In genomic region chr5:150542933-150543445, GRCh38 we compare ENCODE assay signal across 1 cellular context.
TF ChIP-seq lines count a peak whose summit lies in the region.

No MANE protein-coding gene starts in this region.

TF ChIP-seq in HepG2, 621 proteins besides CTCF, POLR2A, EP300 and RAD21 (continued from another document and continues in another):
- TF ChIP-seq NFIB (CRISPR knock-in tag; IDR thresholded peaks at IDR 0.05; ENCODE audit: borderline replicate concordance) (no peak), ZNF549 (CRISPR knock-in tag; IDR thresholded peaks at IDR 0.05) (peak; percentile 99), ARHGAP35 (CRISPR knock-in tag; IDR thresholded peaks at IDR 0.05; ENCODE audit: borderline replicate concordance) (0 out of 2 replicates have a peak, but pooled peaks have one; percentile 61), ZNF414 (CRISPR knock-in tag; IDR thresholded peaks at IDR 0.05) (peak; percentile 99), ZNF619 (CRISPR knock-in tag; IDR thresholded peaks at IDR 0.05) (peak; percentile 88; the same call in 1 of the 2 replicates), TGIF2 (CRISPR knock-in tag; IDR thresholded peaks at IDR 0.05) (peak; percentile 100), ZNF460 (CRISPR knock-in tag; IDR thresholded peaks at IDR 0.05; ENCODE audit: borderline replicate concordance) (peak; percentile 80; the same call in 1 of the 2 replicates), DRAP1 (CRISPR knock-in tag; IDR thresholded peaks at IDR 0.05) (peak; percentile 76; the same call in 1 of the 2 replicates), CCAR2 (optimal IDR thresholded peaks at IDR 0.05; ENCODE audit: low read depth, low read length) (peak; percentile 64), ELF3 (CRISPR knock-in tag; IDR thresholded peaks at IDR 0.05) (peak; percentile 100), CBX5 (CRISPR knock-in tag; IDR thresholded peaks at IDR 0.05; ENCODE audit: borderline replicate concordance) (peak; percentile 94), ZNF468 (CRISPR knock-in tag; IDR thresholded peaks at IDR 0.05) (no peak), ZMYM3 (CRISPR knock-in tag; IDR thresholded peaks at IDR 0.05) (peak; percentile 98), ZNF609 (CRISPR knock-in tag; IDR thresholded peaks at IDR 0.05; ENCODE audit: borderline replicate concordance) (peak; percentile 98), ZBTB40 (IDR thresholded peaks at IDR 0.05) (no peak), ZBTB40 (CRISPR knock-in tag; IDR thresholded peaks at IDR 0.05) (peak; percentile 89), FOXA3 (CRISPR knock-in tag; IDR thresholded peaks at IDR 0.05) (peak; percentile 100), POGK (CRISPR knock-in tag; conservative IDR thresholded peaks at IDR 0.05) (peak; percentile 98), ZNF512B (CRISPR knock-in tag; IDR thresholded peaks at IDR 0.05; ENCODE audit: borderline replicate concordance) (peak; percentile 98; the same call in 1 of the 2 replicates), ZNF674 (CRISPR knock-in tag; IDR thresholded peaks at IDR 0.05; ENCODE audit: low read depth) (no peak), ZFP1 (CRISPR knock-in tag; IDR thresholded peaks at IDR 0.05) (peak; percentile 89), ZNF644 (CRISPR knock-in tag; IDR thresholded peaks at IDR 0.05; ENCODE audit: low read depth) (peak; percentile 82; the same call in 1 of the 2 replicates), ZNF616 (CRISPR knock-in tag; IDR thresholded peaks at IDR 0.05; ENCODE audit: low read depth) (peak; percentile 65; the same call in 1 of the 2 replicates), E2F2 (CRISPR knock-in tag; IDR thresholded peaks at IDR 0.05; ENCODE audit: borderline replicate concordance) (0 out of 2 replicates have a peak, but pooled peaks have one; percentile 30), ZNF678 (CRISPR knock-in tag; IDR thresholded peaks at IDR 0.05) (no peak), ZNF816 (CRISPR knock-in tag; IDR thresholded peaks at IDR 0.05; ENCODE audit: borderline replicate concordance) (peak; percentile 83; the same call in 1 of the 2 replicates), ZBTB49 (CRISPR knock-in tag; IDR thresholded peaks at IDR 0.05; ENCODE audit: borderline replicate concordance) (0 out of 2 replicates have a peak, but pooled peaks have one; percentile 43), ZNF292 (CRISPR knock-in tag; IDR thresholded peaks at IDR 0.05; ENCODE audit: borderline replicate concordance, low read depth) (peak; percentile 97; the same call in 1 of the 2 replicates), DNMT1 (CRISPR knock-in tag; IDR thresholded peaks at IDR 0.05) (peak; percentile 73; the same call in 1 of the 2 replicates), CBX1 (IDR thresholded peaks at IDR 0.05; ENCODE audit: low read depth) (peak; percentile 97), KAT8 (CRISPR knock-in tag; IDR thresholded peaks at IDR 0.05) (peak; percentile 90), PRMT3 (CRISPR knock-in tag; IDR thresholded peaks at IDR 0.05; ENCODE audit: borderline replicate concordance, low read depth) (peak; percentile 77; the same call in 1 of the 2 replicates)
